Comparison of ENCODE assay signal across 29 cellular contexts in genomic region chr14:57847096-57847495, GRCh38. TPM values are rescaled to one million over a fixed set of nuclear protein-coding genes. Genes with fewer than 3 reads are reported as not detected.
DNase-seq lines count a peak whose midpoint lies in the region; ATAC-seq and TF ChIP-seq lines count a peak whose summit lies in the region.
"Had no signal": no experiment of that assay in that cellular context is flagged by ENCODE, and none has a peak within 500 bp of the region (broad histone marks: within the 10 kb centered on the region; RNA-seq: fewer than 3 reads in every experiment).

No MANE protein-coding gene starts in this region.

- H3K27ac ChIP-seq in left ventricle myocardium inferior (replicated peaks) (peak overlapping the region; percentile 43), aorta (ENCODE audit: low read depth in 1 of 2, low read length in 2 of 2) (peak overlapping the region; percentile 43 to 44)
- H3K27ac ChIP-seq: C4-2B, dorsolateral prefrontal cortex, gastrocnemius medialis had no signal

- H3K27ac Mint-ChIP-seq in HFFc6, result no peak overlapping the region
- H3K27ac Mint-ChIP-seq: activated T-helper 1 cell treated with anti-CD3 and anti-CD28 coated beads, Interleukin-12 subunit alpha, Interleukin-12 subunit beta, Interleukin-2, Interleukin-4 antibody, amounts not matched to agents 30 ng/mL and 10 ng/mL and 1 ng/mL, durations not matched to agents 14 hours and 24 hours and 36 hours; progenitor cell of endocrine pancreas; WTC11 had no signal

- H3K27me3 ChIP-seq in left ventricle myocardium inferior (ENCODE audit: low read depth) (no peaks in the 10 kb centered on the region), aorta (ENCODE audit: control insufficient read depth in 1 of 2, insufficient read depth in 2 of 2, low read length in 1 of 2) (no peaks in the 10 kb centered on the region)
- H3K27me3 ChIP-seq: gastrocnemius medialis had no signal

- H3K4me3 ChIP-seq in cardiac fibroblast (replicated peaks in 1 of 2; ENCODE audit: low read depth in 2 of 2, low read length in 2 of 2) (no peak overlapping the region), left ventricle myocardium inferior (no peak overlapping the region), aorta (ENCODE audit: low read length in 2 of 2) (no peak overlapping the region)
- H3K4me3 ChIP-seq: dorsolateral prefrontal cortex, gastrocnemius medialis, K562, lung had no signal

- ATAC-seq in left cardiac atrium (peak; percentile 23 to 61), aorta (ENCODE audit: low FRiP score) (peak; percentile 37)
- ATAC-seq: gastrocnemius medialis, K562, WTC11 had no signal

- H3K9me3 ChIP-seq in left ventricle myocardium inferior (replicated peaks) (no peaks in the 10 kb centered on the region), aorta (ENCODE audit: control insufficient read depth, low read length) (no peaks in the 10 kb centered on the region)
- H3K9me3 ChIP-seq: gastrocnemius medialis had no signal

- H3K4me3 Mint-ChIP-seq in HFFc6, result no peak overlapping the region
- H3K4me3 Mint-ChIP-seq: activated T-helper 1 cell treated with anti-CD3 and anti-CD28 coated beads, Interleukin-12 subunit alpha, Interleukin-12 subunit beta, Interleukin-2, Interleukin-4 antibody, amounts not matched to agents 30 ng/mL and 10 ng/mL and 1 ng/mL, durations not matched to agents 14 hours and 24 hours and 36 hours; central memory CD8-positive, alpha-beta T cell; WTC11 had no signal

- H3K4me1 Mint-ChIP-seq in HFFc6 (ENCODE audit: low read depth), result no peaks in the 10 kb centered on the region
- H3K4me1 Mint-ChIP-seq: central memory CD8-positive, alpha-beta T cell; WTC11 had no signal

- intact Hi-C loops in left cardiac atrium (cut with DNase I), result no loop called here
- intact Hi-C loops in cardiac septum (cut with DNase I), result no loop called here
- intact Hi-C loops in left ventricle myocardium inferior (cut with micrococcal nuclease), result no loop called here
- intact Hi-C loops in aorta (cut with DNase I), result no loop called here

- H3K36me3 ChIP-seq in left ventricle myocardium inferior, result no peaks in the 10 kb centered on the region
- no peaks in the 10 kb centered on the region for H3K36me3 ChIP-seq in aorta (ENCODE audit: control insufficient read depth in 1 of 2, insufficient read depth in 2 of 2, low read length in 1 of 2)
- H3K36me3 ChIP-seq: gastrocnemius medialis had no signal

- H3K27me3 Mint-ChIP-seq in HFFc6 (ENCODE audit: insufficient read depth), result no peaks in the 10 kb centered on the region; the same call in 1 of the 2 replicates
- H3K27me3 Mint-ChIP-seq: central memory CD8-positive, alpha-beta T cell had no signal

- TF ChIP-seq CTCF in cardiac fibroblast (IDR thresholded peaks at IDR 0.05; ENCODE audit: low read depth, low read length) (no peak), left ventricle myocardium inferior (IDR thresholded peaks at IDR 0.05; ENCODE audit: borderline replicate concordance) (no peak), HFFc6 (IDR thresholded peaks at IDR 0.05) (no peak)

- no peaks in the 10 kb centered on the region for H3K9me3 Mint-ChIP-seq in HFFc6
- H3K9me3 Mint-ChIP-seq: activated T-helper 1 cell treated with anti-CD3 and anti-CD28 coated beads, Interleukin-12 subunit alpha, Interleukin-12 subunit beta, Interleukin-2, Interleukin-4 antibody, amounts not matched to agents 30 ng/mL and 10 ng/mL and 1 ng/mL, durations not matched to agents 14 hours and 24 hours and 36 hours; central memory CD8-positive, alpha-beta T cell; WTC11 had no signal

- H3K4me1 ChIP-seq in left ventricle myocardium inferior (no peaks in the 10 kb centered on the region), aorta (ENCODE audit: control insufficient read depth in 1 of 2, insufficient read depth in 2 of 2, low read length in 2 of 2) (peaks cover 0 to 2% of the 10 kb centered on the region in 2 donors)
- H3K4me1 ChIP-seq: gastrocnemius medialis had no signal

- H3K36me3 Mint-ChIP-seq in HFFc6 (ENCODE audit: low read depth), result no peaks in the 10 kb centered on the region
- H3K36me3 Mint-ChIP-seq: WTC11 had no signal

- DNase-seq in left cardiac atrium (no peak), cardiac septum (ENCODE audit: low spot score) (no peak), cardiac fibroblast (ENCODE audit: low read depth in 2 of 2) (peak; percentile 45 to 49), left ventricle myocardium inferior (no peak), aorta (no peak), NCI-H748 (lab: John Stamatoyannopoulos, UW; ENCODE audit: unreplicated experiment) (no peak), NOMO-1 (lab: John Stamatoyannopoulos, UW; ENCODE audit: unreplicated experiment in 2 of 2) (no peak), HFFc6 (no peak)
- DNase-seq: activated naive CD4-positive, alpha-beta T cell treated with anti-CD3 and anti-CD28 coated beads, Interleukin-2, amount 50 U/mL, for 16 hours; dorsolateral prefrontal cortex; gastrocnemius medialis; islet precursor cell; NCI-H1105 treated with DMSO at 0.1 percent for 48 hours; NCI-H2029; NCI-H226; NCI-H748 treated with DMSO at 0.1 percent for 48 hours; stimulated activated CD8-positive, alpha-beta memory T cell treated with anti-CD3 and anti-CD28 coated beads, Interleukin-4, amount 100 ng/mL, for 48 hours; T1000 had no signal

RNA-seq across cellular contexts. Expression of gene SLC35F4, which starts 18.8 kb away (rescaled TPM):
- total RNA-seq in left cardiac atrium (not detected), cardiac septum (not detected), left ventricle myocardium inferior (not detected), aorta (not detected)
- polyA plus RNA-seq in aorta, result not detected
- not detected for total RNA-seq in HFFc6 (2021; fragmentation: NEBNext Ultra II Directional; extraction: Animal tissue kit (Norgen Biotek cat#: 25700))
- total RNA-seq: A172; activated T-helper 1 cell treated with anti-CD3 and anti-CD28 coated beads, Interleukin-12 subunit alpha, Interleukin-12 subunit beta, Interleukin-2, Interleukin-4 antibody, amounts not matched to agents 30 ng/mL and 10 ng/mL and 1 ng/mL, durations not matched to agents 14 hours and 24 hours and 36 hours; gastrocnemius medialis; HT-29; K562; lung; MCF 10A; subcutaneous adipose tissue; WTC11 had no signal
- polyA plus RNA-seq: lung had no signal

Comparison
In these comparisons a context has a peak if more than half of its experiments do, and no peak if none do; other contexts are left out.
1. DNase-seq: peak in cardiac fibroblast (2 of 2); none in left cardiac atrium (single experiment), cardiac septum (single experiment), left ventricle myocardium inferior (single experiment), aorta (0 of 2), NCI-H748 (single experiment), NOMO-1 (0 of 2) and HFFc6 (single experiment).